In the genomic region with DNA sequence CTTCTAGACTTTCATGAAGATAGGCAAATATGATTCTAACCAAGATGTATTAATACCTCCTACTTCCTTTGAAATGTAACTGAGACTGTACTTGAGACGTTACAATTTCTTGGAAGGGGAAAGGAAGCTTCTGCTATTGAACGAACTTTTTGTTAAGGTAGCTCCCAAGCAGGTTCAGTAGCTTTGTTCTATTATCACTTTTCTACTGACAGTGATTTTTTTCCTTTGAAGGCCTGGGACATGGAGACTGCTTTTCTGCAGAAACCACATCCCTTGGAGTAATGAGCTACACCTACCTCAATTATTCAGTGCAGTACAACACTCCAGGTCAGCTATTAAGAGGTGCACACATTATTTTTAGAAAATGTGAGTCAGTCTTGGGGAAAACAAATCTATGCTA, we compare ENCODE assay signal across 19 cellular contexts. TPM values are rescaled to one million over a fixed set of nuclear protein-coding genes. Genes with fewer than 3 reads are reported as not detected.
DNase-seq lines count a peak whose midpoint lies in the region; ATAC-seq and TF ChIP-seq lines count a peak whose summit lies in the region.
"Had no signal": no experiment of that assay in that cellular context is flagged by ENCODE, and none has a peak within 500 bp of the region (broad histone marks: within the 10 kb centered on the region; RNA-seq: fewer than 3 reads in every experiment).

No MANE protein-coding gene starts in this region.

- peaks cover 47% of the 10 kb centered on the region for H3K4me1 Mint-ChIP-seq in activated CD4-positive, alpha-beta T cell treated with anti-CD3 and anti-CD28 coated beads, Interleukin-2, amount 10 ng/mL, durations not matched to agents 7 days and 5 days
- peaks cover 20% of the 10 kb centered on the region for H3K4me1 Mint-ChIP-seq in stimulated activated naive CD8-positive, alpha-beta T cell treated with anti-CD3 and anti-CD28 coated beads, Interleukin-15, amount 100 ng/mL, for 72 hours
- no peaks in the 10 kb centered on the region for H3K4me1 Mint-ChIP-seq in stimulated activated effector memory CD8-positive, alpha-beta T cell treated with anti-CD3 and anti-CD28 coated beads, Interleukin-12 subunit alpha, Interleukin-12 subunit beta, amount 100 ng/mL, for 72 hours
- H3K4me1 Mint-ChIP-seq: B cell had no signal

- H3K27me3 ChIP-seq in foreskin keratinocyte, result no peaks in the 10 kb centered on the region
- H3K27me3 ChIP-seq: Peyer's patch had no signal

- H3K9me3 Mint-ChIP-seq in activated CD4-positive, alpha-beta T cell treated with anti-CD3 and anti-CD28 coated beads, Interleukin-2, amount 10 ng/mL, durations not matched to agents 7 days and 5 days, result peaks cover 2% of the 10 kb centered on the region
- H3K9me3 Mint-ChIP-seq in stimulated activated naive CD8-positive, alpha-beta T cell treated with anti-CD3 and anti-CD28 coated beads, Interleukin-15, amount 100 ng/mL, for 72 hours, result no peaks in the 10 kb centered on the region
- H3K9me3 Mint-ChIP-seq in stimulated activated effector memory CD8-positive, alpha-beta T cell treated with anti-CD3 and anti-CD28 coated beads, Interleukin-12 subunit alpha, Interleukin-12 subunit beta, amount 100 ng/mL, for 72 hours, result no peaks in the 10 kb centered on the region
- H3K9me3 Mint-ChIP-seq: HFFc6 had no signal

- H3K36me3 Mint-ChIP-seq in activated CD4-positive, alpha-beta T cell treated with anti-CD3 and anti-CD28 coated beads, Interleukin-2, amount 10 ng/mL, durations not matched to agents 7 days and 5 days (ENCODE audit: low read depth), result peaks cover 20% of the 10 kb centered on the region
- no peaks in the 10 kb centered on the region for H3K36me3 Mint-ChIP-seq in stimulated activated effector memory CD8-positive, alpha-beta T cell treated with anti-CD3 and anti-CD28 coated beads, Interleukin-12 subunit alpha, Interleukin-12 subunit beta, amount 100 ng/mL, for 72 hours

- ATAC-seq in stimulated activated naive CD8-positive, alpha-beta T cell treated with anti-CD3 and anti-CD28 coated beads, Interleukin-15, amount 100 ng/mL, for 72 hours, result peak; percentile 70
- ATAC-seq in stimulated activated naive CD8-positive, alpha-beta T cell treated with anti-CD3 and anti-CD28 coated beads, Interleukin-15, Interleukin-2, amounts not matched to agents 100 U/mL and 50 U/mL, for 24 hours, result no peak
- peak; percentile 27 for ATAC-seq in foreskin keratinocyte
- peak; percentile 67 for ATAC-seq in stimulated activated effector memory CD8-positive, alpha-beta T cell treated with anti-CD3 and anti-CD28 coated beads, Interleukin-12 subunit alpha, Interleukin-12 subunit beta, amount 100 ng/mL, for 72 hours
- ATAC-seq: K562 had no signal

- no peak overlapping the region for H3K27ac ChIP-seq in foreskin keratinocyte
- H3K27ac ChIP-seq: Peyer's patch had no signal

- no peak for DNase-seq in activated CD4-positive, alpha-beta T cell treated with anti-CD3 and anti-CD28 coated beads, Interleukin-2, amount 10 ng/mL, durations not matched to agents 7 days and 5 days
- DNase-seq in activated CD4-positive, alpha-beta T cell treated with anti-CD3 and anti-CD28 coated beads, Interleukin-2, amount 50 U/mL, for 48 hours, result no peak
- DNase-seq in stimulated activated naive CD8-positive, alpha-beta T cell treated with anti-CD3 and anti-CD28 coated beads, Interleukin-15, amount 100 ng/mL, for 72 hours, result no peak
- no peak for DNase-seq in stimulated activated naive CD8-positive, alpha-beta T cell treated with anti-CD3 and anti-CD28 coated beads, Interleukin-15, Interleukin-2, amounts not matched to agents 100 U/mL and 50 U/mL, for 24 hours
- DNase-seq in foreskin keratinocyte (peak in 1 of 2 donors; percentile 25), NCI-H82 (lab: John Stamatoyannopoulos, UW) (no peak), SHP77 (lab: John Stamatoyannopoulos, UW) (no peak)
- DNase-seq in stimulated activated effector memory CD8-positive, alpha-beta T cell treated with anti-CD3 and anti-CD28 coated beads, Interleukin-12 subunit alpha, Interleukin-12 subunit beta, amount 100 ng/mL, for 72 hours (ENCODE audit: low spot score in 2 of 2), result no peak
- DNase-seq: Caco-2, GDM1, H7, HFFc6, NCI-H1105 treated with DMSO at 0.1 percent for 48 hours, NCI-H510A treated with DMSO at 0.1 percent for 48 hours, Peyer's patch had no signal

- no peak for TF ChIP-seq CTCF in foreskin keratinocyte (conservative IDR thresholded peaks at IDR 0.05)

- POLR2A ChIA-PET in activated CD4-positive, alpha-beta T cell treated with anti-CD3 and anti-CD28 coated beads, Interleukin-2, amount 10 ng/mL, durations not matched to agents 7 days and 5 days (lab: Charles Lee), result no interaction called here

- CTCF ChIA-PET in activated CD4-positive, alpha-beta T cell treated with anti-CD3 and anti-CD28 coated beads, Interleukin-2, amount 10 ng/mL, durations not matched to agents 7 days and 5 days (lab: Charles Lee), result interaction anchor here (0.6 to 4.9 kb wide), 4 partner anchors 12 to 111 kb away, joined by 3 to 27 read pairs (median 4); no protein-coding TSS in a partner anchor

- peaks cover 37% of the 10 kb centered on the region for H3K27me3 Mint-ChIP-seq in activated CD4-positive, alpha-beta T cell treated with anti-CD3 and anti-CD28 coated beads, Interleukin-2, amount 10 ng/mL, durations not matched to agents 7 days and 5 days
- peaks cover 36% of the 10 kb centered on the region for H3K27me3 Mint-ChIP-seq in stimulated activated naive CD8-positive, alpha-beta T cell treated with anti-CD3 and anti-CD28 coated beads, Interleukin-15, amount 100 ng/mL, for 72 hours
- H3K27me3 Mint-ChIP-seq: B cell had no signal

- H3K4me3 Mint-ChIP-seq in activated CD4-positive, alpha-beta T cell treated with anti-CD3 and anti-CD28 coated beads, Interleukin-2, amount 10 ng/mL, durations not matched to agents 7 days and 5 days, result no peak overlapping the region
- H3K4me3 Mint-ChIP-seq in stimulated activated naive CD8-positive, alpha-beta T cell treated with anti-CD3 and anti-CD28 coated beads, Interleukin-15, amount 100 ng/mL, for 72 hours, result no peak overlapping the region
- no peak overlapping the region for H3K4me3 Mint-ChIP-seq in stimulated activated effector memory CD8-positive, alpha-beta T cell treated with anti-CD3 and anti-CD28 coated beads, Interleukin-12 subunit alpha, Interleukin-12 subunit beta, amount 100 ng/mL, for 72 hours
- H3K4me3 Mint-ChIP-seq: B cell, HFFc6 had no signal

- H3K4me1 ChIP-seq in foreskin keratinocyte, result no peaks in the 10 kb centered on the region
- H3K4me1 ChIP-seq: Caco-2, Peyer's patch had no signal

- peak overlapping the region; percentile 7 for H3K27ac Mint-ChIP-seq in activated CD4-positive, alpha-beta T cell treated with anti-CD3 and anti-CD28 coated beads, Interleukin-2, amount 10 ng/mL, durations not matched to agents 7 days and 5 days
- H3K27ac Mint-ChIP-seq in stimulated activated naive CD8-positive, alpha-beta T cell treated with anti-CD3 and anti-CD28 coated beads, Interleukin-15, amount 100 ng/mL, for 72 hours, result no peak overlapping the region
- H3K27ac Mint-ChIP-seq in stimulated activated effector memory CD8-positive, alpha-beta T cell treated with anti-CD3 and anti-CD28 coated beads, Interleukin-12 subunit alpha, Interleukin-12 subunit beta, amount 100 ng/mL, for 72 hours, result no peak overlapping the region
- H3K27ac Mint-ChIP-seq: B cell, HFFc6 had no signal

RNA-seq across cellular contexts. Expression of a gene that starts 56.3 kb away (rescaled TPM):
- under 1 TPM; 0.65 to 0.87 TPM for total RNA-seq in activated CD4-positive, alpha-beta T cell treated with anti-CD3 and anti-CD28 coated beads, Interleukin-2, amount 10 ng/mL, durations not matched to agents 7 days and 5 days
- 4.7 and 9.0 TPM in 2 replicates for total RNA-seq in foreskin keratinocyte
- 2.9 and 4.3 TPM in 2 replicates for polyA plus RNA-seq in foreskin keratinocyte
- total RNA-seq: A172, Daoy, K562 had no signal
- polyA plus RNA-seq: K562 had no signal
